ENCODE assay signal across 1 cellular context in the genomic region with DNA sequence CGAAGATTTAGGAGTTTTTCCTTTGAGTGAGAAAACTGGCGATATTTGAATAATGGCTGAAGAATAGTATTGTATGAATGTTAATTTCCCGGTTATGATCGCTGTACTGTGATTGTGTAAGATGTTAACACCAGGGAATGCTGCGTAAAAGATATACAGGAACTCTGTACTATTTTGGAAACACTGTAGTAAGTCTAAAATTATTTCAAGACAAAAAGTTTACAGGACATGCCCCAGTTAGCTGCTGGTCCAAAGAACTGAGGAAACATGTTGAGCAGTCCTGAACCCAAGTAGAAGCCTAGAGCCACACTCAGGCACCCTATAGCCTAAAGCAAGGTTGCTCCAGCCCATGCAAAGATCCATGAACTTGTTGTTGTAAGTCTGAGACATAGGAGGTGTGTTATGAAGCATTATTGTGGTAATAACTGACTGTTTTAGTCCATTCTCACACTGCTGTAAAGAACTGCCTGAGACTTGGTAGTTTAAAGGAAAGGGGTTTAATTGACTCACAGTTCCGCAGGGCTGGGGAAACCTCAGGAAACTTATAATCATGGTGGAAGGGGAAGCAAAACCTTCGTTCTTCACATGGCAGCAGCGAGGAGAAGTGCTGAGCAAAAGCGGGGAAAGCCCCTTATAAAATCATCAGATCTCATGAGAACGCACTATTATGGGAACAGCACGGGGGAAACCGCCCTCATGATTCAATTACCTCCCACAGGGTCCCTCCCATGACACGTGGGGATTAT.
TF ChIP-seq lines count a peak whose summit lies in the region.

No MANE protein-coding gene starts in this region.

TF ChIP-seq in HepG2, 621 proteins besides CTCF, POLR2A, EP300 and RAD21 (continued from another document):
- TF ChIP-seq, protein P1, sequence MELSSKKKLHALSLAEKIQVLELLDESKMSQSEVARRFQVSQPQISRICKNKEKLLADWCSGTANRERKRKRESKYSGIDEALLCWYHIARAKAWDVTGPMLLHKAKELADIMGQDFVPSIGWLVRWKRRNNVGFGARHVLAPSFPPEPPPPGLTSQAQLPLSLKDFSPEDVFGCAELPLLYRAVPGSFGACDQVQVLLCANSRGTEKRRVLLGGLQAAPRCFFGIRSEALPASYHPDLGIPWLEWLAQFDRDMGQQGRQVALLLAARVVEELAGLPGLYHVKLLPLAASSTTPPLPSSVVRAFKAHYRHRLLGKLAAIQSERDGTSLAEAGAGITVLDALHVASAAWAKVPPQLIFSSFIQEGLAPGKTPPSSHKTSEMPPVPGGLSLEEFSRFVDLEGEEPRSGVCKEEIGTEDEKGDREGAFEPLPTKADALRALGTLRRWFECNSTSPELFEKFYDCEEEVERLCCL (CRISPR knock-in tag; IDR thresholded peaks at IDR 0.05; ENCODE audit: borderline replicate concordance), result no peak
- TF ChIP-seq, protein P2, sequence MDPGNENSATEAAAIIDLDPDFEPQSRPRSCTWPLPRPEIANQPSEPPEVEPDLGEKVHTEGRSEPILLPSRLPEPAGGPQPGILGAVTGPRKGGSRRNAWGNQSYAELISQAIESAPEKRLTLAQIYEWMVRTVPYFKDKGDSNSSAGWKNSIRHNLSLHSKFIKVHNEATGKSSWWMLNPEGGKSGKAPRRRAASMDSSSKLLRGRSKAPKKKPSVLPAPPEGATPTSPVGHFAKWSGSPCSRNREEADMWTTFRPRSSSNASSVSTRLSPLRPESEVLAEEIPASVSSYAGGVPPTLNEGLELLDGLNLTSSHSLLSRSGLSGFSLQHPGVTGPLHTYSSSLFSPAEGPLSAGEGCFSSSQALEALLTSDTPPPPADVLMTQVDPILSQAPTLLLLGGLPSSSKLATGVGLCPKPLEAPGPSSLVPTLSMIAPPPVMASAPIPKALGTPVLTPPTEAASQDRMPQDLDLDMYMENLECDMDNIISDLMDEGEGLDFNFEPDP (CRISPR knock-in tag; conservative IDR thresholded peaks at IDR 0.05), result no peak
- no peak for TF ChIP-seq ZNF788 (CRISPR knock-in tag; IDR thresholded peaks at IDR 0.05; ENCODE audit: borderline replicate concordance)
- no peak for TF ChIP-seq ELF1 (CRISPR knock-in tag; IDR thresholded peaks at IDR 0.05)
- no peak for TF ChIP-seq ZNF225 (CRISPR knock-in tag; IDR thresholded peaks at IDR 0.05)
- no peak for TF ChIP-seq U2AF1 (optimal IDR thresholded peaks at IDR 0.05; ENCODE audit: low read depth, low read length)
- TF ChIP-seq, protein P3, sequence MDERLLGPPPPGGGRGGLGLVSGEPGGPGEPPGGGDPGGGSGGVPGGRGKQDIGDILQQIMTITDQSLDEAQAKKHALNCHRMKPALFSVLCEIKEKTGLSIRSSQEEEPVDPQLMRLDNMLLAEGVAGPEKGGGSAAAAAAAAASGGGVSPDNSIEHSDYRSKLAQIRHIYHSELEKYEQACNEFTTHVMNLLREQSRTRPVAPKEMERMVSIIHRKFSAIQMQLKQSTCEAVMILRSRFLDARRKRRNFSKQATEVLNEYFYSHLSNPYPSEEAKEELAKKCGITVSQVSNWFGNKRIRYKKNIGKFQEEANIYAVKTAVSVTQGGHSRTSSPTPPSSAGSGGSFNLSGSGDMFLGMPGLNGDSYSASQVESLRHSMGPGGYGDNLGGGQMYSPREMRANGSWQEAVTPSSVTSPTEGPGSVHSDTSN (CRISPR knock-in tag; IDR thresholded peaks at IDR 0.05), result no peak
- no peak for TF ChIP-seq GPN1 (CRISPR knock-in tag; IDR thresholded peaks at IDR 0.05; ENCODE audit: borderline replicate concordance)
- no peak for TF ChIP-seq ZNF546 (CRISPR knock-in tag; conservative IDR thresholded peaks at IDR 0.05)
- no peak for TF ChIP-seq SMAD9 (CRISPR knock-in tag; IDR thresholded peaks at IDR 0.05)
